8 cellular contexts compared by ENCODE assay signal in the genomic region with DNA sequence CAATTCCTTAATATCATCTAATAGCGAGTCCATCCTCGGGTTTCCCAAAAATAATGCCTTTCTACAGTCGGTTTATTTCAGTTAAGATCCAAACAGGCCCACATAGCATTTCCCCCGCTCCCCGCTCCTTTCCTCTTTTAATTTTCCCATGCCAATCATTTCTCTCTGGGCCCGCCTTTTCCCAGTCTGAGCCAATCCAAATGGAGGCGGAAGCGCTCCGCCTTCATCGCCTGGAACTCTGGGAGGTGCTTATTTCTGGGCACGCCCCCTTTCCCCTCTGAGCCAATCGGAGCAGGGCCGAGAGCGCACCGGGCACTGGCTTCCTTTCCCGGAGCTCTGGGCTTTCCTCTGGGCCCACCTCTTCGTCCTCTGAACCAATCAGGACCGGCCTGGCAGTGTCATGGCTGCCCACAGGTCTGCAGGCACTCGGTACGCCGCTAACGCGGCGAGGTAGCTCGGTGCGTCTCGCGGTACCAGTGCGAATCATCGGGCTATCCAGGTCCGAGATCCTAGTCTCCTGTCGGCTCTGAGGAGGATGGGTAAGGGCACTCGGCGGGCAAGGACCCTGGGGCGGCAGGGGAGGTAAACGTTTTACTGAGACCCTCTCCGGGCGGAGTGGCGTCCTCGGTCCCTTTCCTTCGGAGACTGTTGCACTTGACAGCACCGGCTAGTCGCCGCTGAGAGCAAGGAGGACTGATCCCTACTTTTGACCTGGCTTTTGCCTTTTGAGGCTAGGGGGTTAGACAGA. TPM values are rescaled to one million over a fixed set of nuclear protein-coding genes. Genes with fewer than 3 reads are reported as not detected.
DNase-seq lines count a peak whose midpoint lies in the region; ATAC-seq and TF ChIP-seq lines count a peak whose summit lies in the region.
"Not testable (repeated sequence)": the region's sequence is repeated elsewhere in the genome, so short reads cannot be mapped to it uniquely, and the experiment has no call there.

A gene with protein sequence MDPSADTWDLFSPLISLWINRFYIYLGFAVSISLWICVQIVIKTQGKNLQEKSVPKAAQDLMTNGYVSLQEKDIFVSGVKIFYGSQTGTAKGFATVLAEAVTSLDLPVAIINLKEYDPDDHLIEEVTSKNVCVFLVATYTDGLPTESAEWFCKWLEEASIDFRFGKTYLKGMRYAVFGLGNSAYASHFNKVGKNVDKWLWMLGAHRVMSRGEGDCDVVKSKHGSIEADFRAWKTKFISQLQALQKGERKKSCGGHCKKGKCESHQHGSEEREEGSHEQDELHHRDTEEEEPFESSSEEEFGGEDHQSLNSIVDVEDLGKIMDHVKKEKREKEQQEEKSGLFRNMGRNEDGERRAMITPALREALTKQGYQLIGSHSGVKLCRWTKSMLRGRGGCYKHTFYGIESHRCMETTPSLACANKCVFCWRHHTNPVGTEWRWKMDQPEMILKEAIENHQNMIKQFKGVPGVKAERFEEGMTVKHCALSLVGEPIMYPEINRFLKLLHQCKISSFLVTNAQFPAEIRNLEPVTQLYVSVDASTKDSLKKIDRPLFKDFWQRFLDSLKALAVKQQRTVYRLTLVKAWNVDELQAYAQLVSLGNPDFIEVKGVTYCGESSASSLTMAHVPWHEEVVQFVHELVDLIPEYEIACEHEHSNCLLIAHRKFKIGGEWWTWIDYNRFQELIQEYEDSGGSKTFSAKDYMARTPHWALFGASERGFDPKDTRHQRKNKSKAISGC (plus strand): TSS at position 390 of the 748 bp plus-strand sequence. CDS start 146 bp downstream, at position 536.

- H3K4me1 Mint-ChIP-seq in endothelial cell (ENCODE audit: unreplicated experiment), result not testable (repeated sequence)
- peaks cover 13% of the 10 kb centered on the region for H3K4me1 Mint-ChIP-seq in mesothelial cell of epicardium

- H3K4me3 Mint-ChIP-seq in endothelial cell (ENCODE audit: unreplicated experiment) (peak within 1 kb of the TSS; percentile 99), mesothelial cell of epicardium (peak within 1 kb of the TSS; percentile 100)

- DNase-seq in Caki2 (ENCODE audit: low read depth) (peak; percentile 99), HuH-7 (ENCODE audit: low spot score) (peak; percentile 85), endothelial cell (ENCODE audit: low spot score) (peak; percentile 97), mesothelial cell of epicardium (ENCODE audit: low spot score in 2 of 2, unreplicated experiment in 2 of 2) (peak; percentile 94 to 99)
- peak; percentile 97 for DNase-seq in activated CD8-positive, alpha-beta memory T cell treated with anti-CD3 and anti-CD28 coated beads, Interleukin-2, amount 50 U/mL, for 48 hours
- DNase-seq in stimulated activated CD8-positive, alpha-beta memory T cell treated with anti-CD3 and anti-CD28 coated beads, Interleukin-15, amount 100 ng/mL, for 48 hours (ENCODE audit: low read depth in 2 of 2), result peak; percentile 93 to 98

- not testable (repeated sequence) for H3K27me3 ChIP-seq in OCI-LY3 (ENCODE audit: low read depth, low read length)

- peak; percentile 87 for ATAC-seq in GM21515 (IDR thresholded peaks at IDR 0.05; ENCODE audit: unreplicated experiment)

- H3K9me3 Mint-ChIP-seq in endothelial cell (ENCODE audit: unreplicated experiment); mesothelial cell of epicardium: not testable (repeated sequence)

- H3K4me3 ChIP-seq in OCI-LY3 (ENCODE audit: low read length), result peak within 1 kb of the TSS; percentile 89

- H3K27me3 Mint-ChIP-seq in endothelial cell (ENCODE audit: unreplicated experiment), result peaks cover 11% of the 10 kb centered on the region
- not testable (repeated sequence) for H3K27me3 Mint-ChIP-seq in mesothelial cell of epicardium (ENCODE audit: low read depth)

- H2AFZ ChIP-seq in OCI-LY3 (ENCODE audit: low read depth, low read length), result peak within 1 kb of the TSS; percentile 57; the same call in 1 of the 2 replicates

- H3K36me3 ChIP-seq in OCI-LY3 (replicated peaks; ENCODE audit: low read depth, low read length), result not testable (repeated sequence)

- not testable (repeated sequence) for H3K9me3 ChIP-seq in OCI-LY3 (ENCODE audit: insufficient read depth, low read length)

- H3K36me3 Mint-ChIP-seq in endothelial cell (ENCODE audit: low read depth, unreplicated experiment) (peaks cover 19% of the 10 kb centered on the region), mesothelial cell of epicardium (peaks cover 10% of the 10 kb centered on the region)

- H3K27ac Mint-ChIP-seq in endothelial cell (ENCODE audit: unreplicated experiment) (peak within 1 kb of the TSS; percentile 99), mesothelial cell of epicardium (peak within 1 kb of the TSS; percentile 100)

- peak within 1 kb of the TSS; percentile 70 for H3K9ac ChIP-seq in OCI-LY3 (ENCODE audit: low read length)

- not testable (repeated sequence) for H4K20me1 ChIP-seq in OCI-LY3 (ENCODE audit: insufficient read depth, low read length)

- peak within 1 kb of the TSS; percentile 79 for H3K4me2 ChIP-seq in OCI-LY3 (ENCODE audit: low read length)

- in situ Hi-C loops in Caki2 (cut with HindIII; ENCODE audit: low pct_unique_long_range_greater_than_20kb, low sequenced_read_pairs), result not testable (repeated sequence)

- H3K27ac ChIP-seq in OCI-LY3 (ENCODE audit: low read length), result peak within 1 kb of the TSS; percentile 58

- peaks cover 31% of the 10 kb centered on the region for H3K79me2 ChIP-seq in OCI-LY3 (ENCODE audit: low read length)

- H3K4me1 ChIP-seq in OCI-LY3 (ENCODE audit: low read length), result not testable (repeated sequence)

- TF ChIP-seq CTCF in OCI-LY3 (IDR thresholded peaks at IDR 0.05; ENCODE audit: low read depth, low read length); endothelial cell (IDR thresholded peaks at IDR 0.05; ENCODE audit: unreplicated experiment); mesothelial cell of epicardium (IDR thresholded peaks at IDR 0.05; ENCODE audit: unreplicated experiment): not testable (repeated sequence)

RNA-seq across cellular contexts. Expression of the gene that starts here (rescaled TPM):
- total RNA-seq in Caki2 (2014; rRNA removed; shearing (Covaris generic); ENCODE audit: low replicate concordance), result 8.8 and 20.3 TPM in 2 replicates
- 12.8 TPM for total RNA-seq in endothelial cell (ENCODE audit: unreplicated experiment)
- 20.4 to 23.4 TPM (median 21.4 TPM) in 3 replicates for total RNA-seq in mesothelial cell of epicardium

Comparison
In these comparisons a context has a peak if more than half of its experiments do, and no peak if none do; other contexts are left out.
1. Peak in every context shown above with its lines: DNase-seq, ATAC-seq, H3K4me3 ChIP-seq and H3K27ac ChIP-seq.